Comparison of ENCODE assay signal across 24 cellular contexts in the genomic region with DNA sequence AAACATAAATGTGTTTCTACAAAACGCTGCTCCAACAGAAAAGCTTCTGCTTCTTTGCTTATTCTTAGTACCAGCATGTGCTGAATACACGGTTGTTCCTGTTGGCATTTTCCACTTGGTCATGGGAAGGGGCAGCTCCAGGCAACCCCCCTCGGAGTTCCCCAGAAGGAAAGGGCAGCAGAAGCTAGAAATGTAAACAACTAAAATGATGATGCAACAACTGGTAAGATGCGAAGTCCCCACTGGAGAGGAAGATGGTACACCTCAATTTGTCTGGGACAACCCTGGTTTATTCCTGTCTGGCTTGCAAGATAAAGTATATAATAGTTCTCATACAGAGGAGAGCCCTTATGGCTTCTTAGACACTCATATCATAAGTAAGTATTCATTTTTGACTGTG. TPM values are rescaled to one million over a fixed set of nuclear protein-coding genes. Genes with fewer than 3 reads are reported as not detected.
A peak's percentile ranks its signal among the peaks of the same experiment; 100 is the strongest.
DNase-seq lines count a peak whose midpoint lies in the region; ATAC-seq, FAIRE-seq and TF ChIP-seq lines count a peak whose summit lies in the region.
"Had no signal": no experiment of that assay in that cellular context is flagged by ENCODE, and none has a peak within 500 bp of the region (broad histone marks: within the 10 kb centered on the region; RNA-seq: fewer than 3 reads in every experiment).

No MANE protein-coding gene starts in this region.

- H4K8ac ChIP-seq in IMR-90 (ENCODE audit: low read depth in 2 of 2, low read length in 2 of 2): no peak overlapping the region

- no peak overlapping the region for H3K18ac ChIP-seq in IMR-90 (ENCODE audit: low read depth, low read length)

- CTCF ChIA-PET in A549 (lab: Yijun Ruan, JAX) (interaction anchor here (1.4 to 3.0 kb wide), 2 partner anchors 14 to 146 kb away, joined by 4 to 11 read pairs; no protein-coding TSS in a partner anchor), IMR-90 (lab: Yijun Ruan, JAX) (no interaction called here), WTC11 (lab: Charles Lee) (no interaction called here)

- H3K4me3 ChIP-seq in A549: no peak overlapping the region
- no peak overlapping the region for H3K4me3 ChIP-seq in IMR-90 (ENCODE audit: insufficient read depth, low read depth, low read length)
- no peak overlapping the region for H3K4me3 ChIP-seq in sigmoid colon
- H3K4me3 ChIP-seq: GM12878 had no signal

- ATAC-seq in A549 (0 out of 6 replicates have a peak, but pooled peaks of 1 of the 2 experiments have one; percentile 30), IMR-90 (ENCODE audit: low read depth) (no peak), WTC11 (no peak), GM21526 (IDR thresholded peaks at IDR 0.05; ENCODE audit: low FRiP score, unreplicated experiment) (no peak)
- ATAC-seq: GM12878 had no signal

- TF ChIP-seq POLR2A in A549 (IDR thresholded peaks at IDR 0.05; ENCODE audit: low read length) (no peak), IMR-90 (IDR thresholded peaks at IDR 0.05; ENCODE audit: low read depth, low read length) (no peak), erythroblast (IDR thresholded peaks at IDR 0.05; ENCODE audit: low read length) (no peak), sigmoid colon (IDR thresholded peaks at IDR 0.05) (no peak)

- no peak for TF ChIP-seq RAD21 in A549 (conservative IDR thresholded peaks at IDR 0.05 in 1 of 2, IDR thresholded peaks at IDR 0.05 in 1 of 2)
- no peak for TF ChIP-seq RAD21 in IMR-90 (IDR thresholded peaks at IDR 0.05; ENCODE audit: low read length)

- no peak overlapping the region for H2BK20ac ChIP-seq in IMR-90 (ENCODE audit: low read depth, low read length)

- H3K4me1 Mint-ChIP-seq in WTC11: peaks cover 3% of the 10 kb centered on the region; the same call in 1 of the 2 replicates
- H3K4me1 Mint-ChIP-seq: CD4-positive, CD25-positive, alpha-beta regulatory T cell; CD8-positive, alpha-beta memory T cell had no signal

- no peak overlapping the region for H3K4ac ChIP-seq in IMR-90 (ENCODE audit: low read depth, low read length)

- intact Hi-C loops in IMR-90 (cut with micrococcal nuclease): no loop called here
- intact Hi-C loops in sigmoid colon (cut with DNase I): no loop called here

- H3K4me3 Mint-ChIP-seq in WTC11: no peak overlapping the region
- H3K4me3 Mint-ChIP-seq: CD4-positive, CD25-positive, alpha-beta regulatory T cell; CD8-positive, alpha-beta memory T cell; HFFc6 had no signal

- H4K20me1 ChIP-seq in IMR-90 (ENCODE audit: insufficient read depth, low read length): no peaks in the 10 kb centered on the region

- BruUV-seq in IMR-90 (replicated peaks; lab: Mats Ljungman, UMichigan): no TSS peak

- H3K4me2 ChIP-seq in A549 (peak overlapping the region; percentile 22; the same call in 1 of the 3 replicates), IMR-90 (ENCODE audit: low read depth, low read length) (no peak overlapping the region)

- FAIRE-seq in A549 (lab: Jason Lieb, UNC): no peak
- FAIRE-seq: GM12878, HTR-8/SVneo had no signal

- dilution Hi-C loops in IMR-90 (cut with HindIII; ENCODE audit: low sequenced_read_pairs, unreplicated experiment): no loop called here

- no peak overlapping the region for H2AK9ac ChIP-seq in IMR-90 (replicated peaks; ENCODE audit: low read depth, low read length, poor library complexity)

- TF ChIP-seq EP300 in A549 (IDR thresholded peaks at IDR 0.05): no peak
- no peak for TF ChIP-seq EP300 in sigmoid colon (IDR thresholded peaks at IDR 0.05)

- no peaks in the 10 kb centered on the region for H3K36me3 ChIP-seq in IMR-90 (ENCODE audit: control insufficient read depth, insufficient read depth, low read length)
- H3K36me3 ChIP-seq in sigmoid colon: no peaks in the 10 kb centered on the region
- H3K36me3 ChIP-seq: BE2C had no signal

- H4K5ac ChIP-seq in IMR-90 (ENCODE audit: low read depth, low read length): no peak overlapping the region

- H3K27ac Mint-ChIP-seq in WTC11: no peak overlapping the region
- H3K27ac Mint-ChIP-seq: CD4-positive, CD25-positive, alpha-beta regulatory T cell; CD8-positive, alpha-beta memory T cell; HFFc6 had no signal

- DNase-seq in A549 (ENCODE audit: low read depth in 1 of 2, low spot score in 1 of 2) (no peak), IMR-90 (no peak), WTC11 (ENCODE audit: low spot score) (no peak), erythroblast (lab: John Stamatoyannopoulos, UW) (peak; percentile 25 to 60), NCI-H1694 (lab: John Stamatoyannopoulos, UW) (no peak), sigmoid colon (no peak)
- DNase-seq: ACHN; BE2C; C1 segment of cervical spinal cord; CD4-positive, CD25-positive, alpha-beta regulatory T cell; CD8-positive, alpha-beta memory T cell; COR-L47; DMS 273 treated with DMSO at 0.1 percent for 48 hours; DMS53; DND-41; EL; HCEC 1CT; HFFc6 had no signal

- H3K56ac ChIP-seq in IMR-90 (ENCODE audit: extremely low read depth, insufficient read depth, low read length): no peak overlapping the region

- H3K27ac ChIP-seq in A549 (no peak overlapping the region), IMR-90 (ENCODE audit: insufficient read depth, low read length) (no peak overlapping the region), sigmoid colon (no peak overlapping the region)

- in situ Hi-C loops in IMR-90 (cut with MboI; ENCODE audit: low sequenced_read_pairs): no loop called here

- no peaks in the 10 kb centered on the region for H3K4me1 ChIP-seq in A549
- no peaks in the 10 kb centered on the region for H3K4me1 ChIP-seq in IMR-90 (ENCODE audit: control insufficient read depth, insufficient read depth, low read length)
- H3K4me1 ChIP-seq in sigmoid colon: no peaks in the 10 kb centered on the region
- H3K4me1 ChIP-seq: BE2C had no signal

- no peak overlapping the region for H2BK120ac ChIP-seq in IMR-90 (ENCODE audit: low read depth, low read length)

- no peaks in the 10 kb centered on the region for H3K9me3 Mint-ChIP-seq in WTC11
- H3K9me3 Mint-ChIP-seq: CD4-positive, CD25-positive, alpha-beta regulatory T cell; CD8-positive, alpha-beta memory T cell; HFFc6 had no signal

- no peak for TF ChIP-seq CTCF in A549 (IDR thresholded peaks at IDR 0.05)
- TF ChIP-seq CTCF in IMR-90 (conservative IDR thresholded peaks at IDR 0.05; ENCODE audit: low read depth, low read length): no peak
- TF ChIP-seq CTCF in WTC11 (IDR thresholded peaks at IDR 0.05): no peak
- TF ChIP-seq CTCF in sigmoid colon (IDR thresholded peaks at IDR 0.05): no peak

- H3K79me1 ChIP-seq in IMR-90 (ENCODE audit: low read depth in 1 of 2, low read length in 2 of 2): no peaks in the 10 kb centered on the region

- no peak overlapping the region for H4K91ac ChIP-seq in IMR-90 (ENCODE audit: insufficient read depth, low read depth, low read length)

- no peak overlapping the region for H2AK5ac ChIP-seq in IMR-90 (ENCODE audit: low read depth, low read length)

- H3K27me3 ChIP-seq in IMR-90 (ENCODE audit: control insufficient read depth, insufficient read depth, low read length) (no peaks in the 10 kb centered on the region), sigmoid colon (no peaks in the 10 kb centered on the region)

- H3K9me3 ChIP-seq in A549 (no peaks in the 10 kb centered on the region), IMR-90 (ENCODE audit: control insufficient read depth, insufficient read depth, low read length) (no peaks in the 10 kb centered on the region), sigmoid colon (no peaks in the 10 kb centered on the region)
- H3K9me3 ChIP-seq: BE2C had no signal

- H2BK15ac ChIP-seq in IMR-90 (ENCODE audit: low read depth, low read length): no peak overlapping the region

- POLR2A ChIA-PET in A549 (lab: Yijun Ruan, JAX) (no interaction called here), IMR-90 (lab: Charles Lee; ENCODE audit: unreplicated experiment) (no interaction called here), WTC11 (lab: Charles Lee) (no interaction called here)

- no peaks in the 10 kb centered on the region for H3K36me3 Mint-ChIP-seq in WTC11
- H3K36me3 Mint-ChIP-seq: CD4-positive, CD25-positive, alpha-beta regulatory T cell had no signal

- H3K14ac ChIP-seq in IMR-90 (replicated peaks; ENCODE audit: low read depth, low read length): no peak overlapping the region

- 6% methylated on average over 4 of the region's 4 CpGs for WGBS in A549 (ENCODE audit: missing lambda C conversion rate)
- 60% methylated on average over 2 of the region's 4 CpGs; no CpG with 5 or more reads in 1 of the 2 experiments for WGBS in IMR-90 (ENCODE audit: extremely low coverage in 2 of 2, insufficient read length in 1 of 2), 2 experiments
- WGBS in sigmoid colon, 2 donors: 60 to 69% methylated on average over 4 of the region's 4 CpGs

- H3K23ac ChIP-seq in IMR-90 (ENCODE audit: low read depth, low read length): no peak overlapping the region

- H3K9ac ChIP-seq in IMR-90 (ENCODE audit: low read depth, low read length): no peak overlapping the region

- H2AFZ ChIP-seq in IMR-90 (replicated peaks; ENCODE audit: low read length, poor library complexity): no peak overlapping the region

- H3K9me1 ChIP-seq in IMR-90 (ENCODE audit: insufficient read depth, low read length): no peaks in the 10 kb centered on the region

- no peaks in the 10 kb centered on the region; the same call in 1 of the 2 replicates for H3K27me3 Mint-ChIP-seq in WTC11 (ENCODE audit: low read depth)

- no peak overlapping the region for H2BK5ac ChIP-seq in IMR-90 (ENCODE audit: low read depth, low read length, poor library complexity, severe bottlenecking)

RNA-seq across cellular contexts. Expression of gene CCL13, which starts 9.2 kb away (rescaled TPM):
- not detected in 2 replicates for polyA plus RNA-seq in A549 (2011; rRNA removed)
- not detected in 2 replicates for polyA plus RNA-seq in A549 (2012; cell fraction: cytosol; rRNA removed)
- not detected in 2 replicates for polyA plus RNA-seq in A549 (2012; cell fraction: nucleus; rRNA removed)
- not detected in 3 replicates for polyA plus RNA-seq in A549 (2017; fragmentation: RNase III; extraction: RNeasy Plus Mini Kit Qiagen cat#74134 plus additional on column Dnase treatment)
- not detected in 2 replicates for polyA minus RNA-seq in A549 (2011; rRNA and poly(A)+ RNA removed)
- 0.18 TPM in 1 of 2 replicates, not detected in the other for total RNA-seq in IMR-90 (2012; rRNA removed)
- not detected in 2 replicates for polyA plus RNA-seq in IMR-90 (2012; rRNA removed)
- polyA plus RNA-seq in IMR-90 (2012; cell fraction: cytosol; rRNA removed): not detected in 2 replicates
- not detected in 2 replicates for polyA plus RNA-seq in IMR-90 (2012; cell fraction: nucleus; rRNA removed; ENCODE audit: low replicate concordance)
- not detected in 3 replicates for total RNA-seq in WTC11 (2021)
- total RNA-seq in sigmoid colon: 1 to 10 TPM in 2 of 4 donors, not detected in 2; 1.7 to 2.1 TPM
- polyA plus RNA-seq in sigmoid colon: 10 to 100 TPM in 1 of 3 donors, 1 to 10 TPM in 2; 2.0 to 47.9 (median 9.6) TPM
- total RNA-seq: A172; CD4-positive, CD25-positive, alpha-beta regulatory T cell; CD8-positive, alpha-beta memory T cell; G401; GM12878; H4; HFFc6 had no signal
- polyA plus RNA-seq: CD4-positive, CD25-positive, alpha-beta regulatory T cell; CD8-positive, alpha-beta memory T cell; GM12878 had no signal

RNA-seq across cellular contexts. Expression of gene CCL1, which starts 16.0 kb away (rescaled TPM):
- not detected in 2 replicates for polyA plus RNA-seq in A549 (2011; rRNA removed)
- not detected in 2 replicates for polyA plus RNA-seq in A549 (2012; cell fraction: cytosol; rRNA removed)
- not detected in 2 replicates for polyA plus RNA-seq in A549 (2012; cell fraction: nucleus; rRNA removed)
- polyA plus RNA-seq in A549 (2017; fragmentation: RNase III; extraction: RNeasy Plus Mini Kit Qiagen cat#74134 plus additional on column Dnase treatment): not detected in 3 replicates
- not detected in 2 replicates for polyA minus RNA-seq in A549 (2011; rRNA and poly(A)+ RNA removed)
- not detected in 2 replicates for total RNA-seq in IMR-90 (2012; rRNA removed)
- not detected in 2 replicates for polyA plus RNA-seq in IMR-90 (2012; rRNA removed)
- polyA plus RNA-seq in IMR-90 (2012; cell fraction: cytosol; rRNA removed): not detected in 2 replicates
- not detected in 2 replicates for polyA plus RNA-seq in IMR-90 (2012; cell fraction: nucleus; rRNA removed; ENCODE audit: low replicate concordance)
- not detected in 3 replicates for total RNA-seq in WTC11 (2021)
- not detected for total RNA-seq in sigmoid colon
- polyA plus RNA-seq in sigmoid colon: not detected
- total RNA-seq: A172; CD4-positive, CD25-positive, alpha-beta regulatory T cell; G401; H4 had no signal
- polyA plus RNA-seq: CD4-positive, CD25-positive, alpha-beta regulatory T cell; CD8-positive, alpha-beta memory T cell had no signal

RNA-seq across cellular contexts. Expression of gene CCL8, which starts 27.8 kb away (rescaled TPM):
- polyA plus RNA-seq in A549 (2011; rRNA removed) (not detected in 2 replicates), A549 (2017; fragmentation: RNase III; extraction: RNeasy Plus Mini Kit Qiagen cat#74134 plus additional on column Dnase treatment) (not detected in 3 replicates), IMR-90 (2012; rRNA removed) (not detected in 2 replicates), sigmoid colon (10 to 100 TPM in 1 of 3 donors, 1 to 10 TPM in 2; 2.5 to 12.5 (median 6.6) TPM)
- not detected in 2 replicates for polyA plus RNA-seq in A549 (2012; cell fraction: cytosol; rRNA removed)
- not detected in 2 replicates for polyA plus RNA-seq in A549 (2012; cell fraction: nucleus; rRNA removed)
- not detected in 2 replicates for polyA minus RNA-seq in A549 (2011; rRNA and poly(A)+ RNA removed)
- total RNA-seq in IMR-90 (2012; rRNA removed) (not detected in 2 replicates), WTC11 (2021) (not detected in 3 replicates), sigmoid colon (1 to 10 TPM in 1 of 4 donors, not detected in 3; 1.6 TPM)
- not detected in 2 replicates for polyA plus RNA-seq in IMR-90 (2012; cell fraction: cytosol; rRNA removed)
- not detected in 2 replicates for polyA plus RNA-seq in IMR-90 (2012; cell fraction: nucleus; rRNA removed; ENCODE audit: low replicate concordance)
- total RNA-seq: A172; CD4-positive, CD25-positive, alpha-beta regulatory T cell; CD8-positive, alpha-beta memory T cell; G401; GM12878; H4; HFFc6 had no signal
- polyA plus RNA-seq: CD4-positive, CD25-positive, alpha-beta regulatory T cell; CD8-positive, alpha-beta memory T cell; GM12878 had no signal

Comparison
In these comparisons a context has a peak if more than half of its experiments do, and no peak if none do; other contexts are left out.
1. DNase-seq: peak in erythroblast (2 of 2); none in A549 (0 of 2), IMR-90 (single experiment), WTC11 (single experiment), NCI-H1694 (single experiment) and sigmoid colon (single experiment).